ENCODE assay signal across 6 cellular contexts in genomic region chr10:85735997-85736396, GRCh38.
"Had no signal": no experiment of that assay in that cellular context is flagged by ENCODE, and none has a peak within 500 bp of the region (broad histone marks: within the 10 kb centered on the region; RNA-seq: fewer than 3 reads in every experiment).

No MANE protein-coding gene starts in this region.

- H3K4me3 ChIP-seq: GM23338 had no signal

- H2AFZ ChIP-seq: GM23338 had no signal

- H3K9ac ChIP-seq: KMS-11 had no signal

- ATAC-seq: GM23338, HCT116 had no signal

- H3K27ac ChIP-seq: KMS-11 had no signal

- FAIRE-seq: HTR-8/SVneo had no signal

- H3K4me2 ChIP-seq: GM23338, KMS-11 had no signal

- DNase-seq: H7, Karpas-422 had no signal
